2 cellular contexts compared by ENCODE assay signal in genomic region chr6:28078050-28078449, GRCh38.
TF ChIP-seq lines count a peak whose summit lies in the region.

No MANE protein-coding gene starts in this region.

TF ChIP-seq in K562, 482 proteins besides CTCF, POLR2A, EP300 and RAD21 (continued from another document and continues in another):
- no peak for TF ChIP-seq EGR1 (conservative IDR thresholded peaks at IDR 0.05)
- no peak for TF ChIP-seq ARNT (IDR thresholded peaks at IDR 0.05)
- no peak for TF ChIP-seq KAT8 (IDR thresholded peaks at IDR 0.05; ENCODE audit: low read depth)
- TF ChIP-seq NR2C1 (IDR thresholded peaks at IDR 0.05): no peak
- TF ChIP-seq NR2C1 (tag; IDR thresholded peaks at IDR 0.05): 0 out of 2 replicates have a peak, but pooled peaks have one; percentile 48
- TF ChIP-seq HINFP (tag; conservative IDR thresholded peaks at IDR 0.05; ENCODE audit: low read depth): no peak
- no peak for TF ChIP-seq PURB (CRISPR knock-in tag; IDR thresholded peaks at IDR 0.05; ENCODE audit: low read depth)
- no peak for TF ChIP-seq TAF1 (IDR thresholded peaks at IDR 0.05; ENCODE audit: control insufficient read depth, extremely low read depth, insufficient read depth, low read length, severe bottlenecking)
- TF ChIP-seq ZNF311 (CRISPR knock-in tag; IDR thresholded peaks at IDR 0.05): no peak
- TF ChIP-seq, protein P1, sequence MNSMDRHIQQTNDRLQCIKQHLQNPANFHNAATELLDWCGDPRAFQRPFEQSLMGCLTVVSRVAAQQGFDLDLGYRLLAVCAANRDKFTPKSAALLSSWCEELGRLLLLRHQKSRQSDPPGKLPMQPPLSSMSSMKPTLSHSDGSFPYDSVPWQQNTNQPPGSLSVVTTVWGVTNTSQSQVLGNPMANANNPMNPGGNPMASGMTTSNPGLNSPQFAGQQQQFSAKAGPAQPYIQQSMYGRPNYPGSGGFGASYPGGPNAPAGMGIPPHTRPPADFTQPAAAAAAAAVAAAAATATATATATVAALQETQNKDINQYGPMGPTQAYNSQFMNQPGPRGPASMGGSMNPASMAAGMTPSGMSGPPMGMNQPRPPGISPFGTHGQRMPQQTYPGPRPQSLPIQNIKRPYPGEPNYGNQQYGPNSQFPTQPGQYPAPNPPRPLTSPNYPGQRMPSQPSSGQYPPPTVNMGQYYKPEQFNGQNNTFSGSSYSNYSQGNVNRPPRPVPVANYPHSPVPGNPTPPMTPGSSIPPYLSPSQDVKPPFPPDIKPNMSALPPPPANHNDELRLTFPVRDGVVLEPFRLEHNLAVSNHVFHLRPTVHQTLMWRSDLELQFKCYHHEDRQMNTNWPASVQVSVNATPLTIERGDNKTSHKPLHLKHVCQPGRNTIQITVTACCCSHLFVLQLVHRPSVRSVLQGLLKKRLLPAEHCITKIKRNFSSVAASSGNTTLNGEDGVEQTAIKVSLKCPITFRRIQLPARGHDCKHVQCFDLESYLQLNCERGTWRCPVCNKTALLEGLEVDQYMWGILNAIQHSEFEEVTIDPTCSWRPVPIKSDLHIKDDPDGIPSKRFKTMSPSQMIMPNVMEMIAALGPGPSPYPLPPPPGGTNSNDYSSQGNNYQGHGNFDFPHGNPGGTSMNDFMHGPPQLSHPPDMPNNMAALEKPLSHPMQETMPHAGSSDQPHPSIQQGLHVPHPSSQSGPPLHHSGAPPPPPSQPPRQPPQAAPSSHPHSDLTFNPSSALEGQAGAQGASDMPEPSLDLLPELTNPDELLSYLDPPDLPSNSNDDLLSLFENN (IDR thresholded peaks at IDR 0.05; ENCODE audit: low read depth in 2 of 2, low read length in 2 of 2): no peak
- TF ChIP-seq HOMEZ (CRISPR knock-in tag; IDR thresholded peaks at IDR 0.05): no peak
- TF ChIP-seq KDM1A (IDR thresholded peaks at IDR 0.05): peak; percentile 95 to 96
- peak; percentile 62 for TF ChIP-seq NFIX (CRISPR knock-in tag; IDR thresholded peaks at IDR 0.05; ENCODE audit: low read depth)
- TF ChIP-seq MECOM (CRISPR knock-in tag; IDR thresholded peaks at IDR 0.05): no peak
- TF ChIP-seq NFIC (IDR thresholded peaks at IDR 0.05): peak; percentile 90
- TF ChIP-seq STAT5B (CRISPR knock-in tag; IDR thresholded peaks at IDR 0.05): no peak
- TF ChIP-seq, protein P2, sequence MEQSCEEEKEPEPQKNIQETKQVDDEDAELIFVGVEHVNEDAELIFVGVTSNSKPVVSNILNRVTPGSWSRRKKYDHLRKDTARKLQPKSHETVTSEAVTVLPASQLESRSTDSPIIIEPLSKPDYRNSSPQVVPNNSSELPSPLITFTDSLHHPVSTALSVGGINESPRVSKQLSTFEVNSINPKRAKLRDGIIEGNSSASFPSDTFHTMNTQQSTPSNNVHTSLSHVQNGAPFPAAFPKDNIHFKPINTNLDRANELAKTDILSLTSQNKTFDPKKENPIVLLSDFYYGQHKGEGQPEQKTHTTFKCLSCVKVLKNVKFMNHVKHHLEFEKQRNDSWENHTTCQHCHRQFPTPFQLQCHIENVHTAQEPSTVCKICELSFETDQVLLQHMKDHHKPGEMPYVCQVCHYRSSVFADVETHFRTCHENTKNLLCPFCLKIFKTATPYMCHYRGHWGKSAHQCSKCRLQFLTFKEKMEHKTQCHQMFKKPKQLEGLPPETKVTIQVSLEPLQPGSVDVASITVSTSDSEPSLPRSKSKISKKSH (CRISPR knock-in tag; IDR thresholded peaks at IDR 0.05): no peak
- TF ChIP-seq ZFX (CRISPR knock-in tag; IDR thresholded peaks at IDR 0.05): no peak
- TF ChIP-seq RB1 (IDR thresholded peaks at IDR 0.05; ENCODE audit: low read depth): no peak
- no peak for TF ChIP-seq NR3C1 (CRISPR knock-in tag; IDR thresholded peaks at IDR 0.05)
- no peak for TF ChIP-seq ATF6 (CRISPR knock-in tag; IDR thresholded peaks at IDR 0.05)
- TF ChIP-seq ZNF140 (CRISPR knock-in tag; IDR thresholded peaks at IDR 0.05): no peak
- no peak for TF ChIP-seq ZNF444 (CRISPR knock-in tag; IDR thresholded peaks at IDR 0.05)
- no peak for TF ChIP-seq HDAC3 (IDR thresholded peaks at IDR 0.05; ENCODE audit: borderline replicate concordance, partially characterized antibody)

TF ChIP-seq in SK-N-SH treated with all-trans-retinoic acid at 6 μM for 48 hours, 23 proteins besides CTCF, POLR2A, EP300 and RAD21 (continued from another document):
- TF ChIP-seq POU6F1 (CRISPR knock-in tag; IDR thresholded peaks at IDR 0.05; ENCODE audit: borderline replicate concordance, low read depth) (no peak), ZNF565 (CRISPR knock-in tag; conservative IDR thresholded peaks at IDR 0.05; ENCODE audit: low read depth) (no peak), PPARA (CRISPR knock-in tag; IDR thresholded peaks at IDR 0.05; ENCODE audit: borderline replicate concordance) (no peak), PATZ1 (CRISPR knock-in tag; IDR thresholded peaks at IDR 0.05; ENCODE audit: borderline replicate concordance) (no peak), RARB (CRISPR knock-in tag; IDR thresholded peaks at IDR 0.05) (no peak), OSR1 (CRISPR knock-in tag; IDR thresholded peaks at IDR 0.05) (no peak), ZNF8 (CRISPR knock-in tag; IDR thresholded peaks at IDR 0.05) (no peak), TOX (CRISPR knock-in tag; IDR thresholded peaks at IDR 0.05; ENCODE audit: borderline replicate concordance) (no peak), ISL1 (CRISPR knock-in tag; IDR thresholded peaks at IDR 0.05) (no peak), ZFP3 (CRISPR knock-in tag; IDR thresholded peaks at IDR 0.05) (no peak)
- TF ChIP-seq, protein P3, sequence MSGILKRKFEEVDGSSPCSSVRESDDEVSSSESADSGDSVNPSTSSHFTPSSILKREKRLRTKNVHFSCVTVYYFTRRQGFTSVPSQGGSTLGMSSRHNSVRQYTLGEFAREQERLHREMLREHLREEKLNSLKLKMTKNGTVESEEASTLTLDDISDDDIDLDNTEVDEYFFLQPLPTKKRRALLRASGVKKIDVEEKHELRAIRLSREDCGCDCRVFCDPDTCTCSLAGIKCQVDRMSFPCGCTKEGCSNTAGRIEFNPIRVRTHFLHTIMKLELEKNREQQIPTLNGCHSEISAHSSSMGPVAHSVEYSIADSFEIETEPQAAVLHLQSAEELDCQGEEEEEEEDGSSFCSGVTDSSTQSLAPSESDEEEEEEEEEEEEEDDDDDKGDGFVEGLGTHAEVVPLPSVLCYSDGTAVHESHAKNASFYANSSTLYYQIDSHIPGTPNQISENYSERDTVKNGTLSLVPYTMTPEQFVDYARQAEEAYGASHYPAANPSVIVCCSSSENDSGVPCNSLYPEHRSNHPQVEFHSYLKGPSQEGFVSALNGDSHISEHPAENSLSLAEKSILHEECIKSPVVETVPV (CRISPR knock-in tag; IDR thresholded peaks at IDR 0.05): no peak
